ENCODE assay signal across 1 cellular context in the genomic region with DNA sequence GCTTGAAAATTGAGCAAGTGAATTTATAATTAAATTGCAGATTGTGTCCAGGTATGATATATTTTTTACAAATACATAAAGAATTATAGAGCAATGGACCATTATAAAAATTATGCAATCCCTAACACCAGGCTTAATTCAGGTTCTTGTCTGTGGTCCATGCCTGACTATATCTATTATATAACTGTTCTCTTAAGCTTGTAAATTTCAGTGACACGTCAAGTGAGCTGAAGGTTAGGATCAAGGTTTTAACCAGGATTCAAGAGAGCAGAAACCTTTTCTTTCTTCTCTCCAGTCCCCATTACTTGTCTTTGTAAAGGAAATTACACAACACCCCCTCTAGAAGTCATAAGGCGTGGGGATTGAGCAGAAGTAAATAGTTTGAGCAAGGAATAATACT.
TF ChIP-seq lines count a peak whose summit lies in the region.

No MANE protein-coding gene starts in this region.

TF ChIP-seq in GM23338, 12 proteins besides CTCF, POLR2A, EP300 and RAD21 (continued from another document):
- TF ChIP-seq, protein P1, sequence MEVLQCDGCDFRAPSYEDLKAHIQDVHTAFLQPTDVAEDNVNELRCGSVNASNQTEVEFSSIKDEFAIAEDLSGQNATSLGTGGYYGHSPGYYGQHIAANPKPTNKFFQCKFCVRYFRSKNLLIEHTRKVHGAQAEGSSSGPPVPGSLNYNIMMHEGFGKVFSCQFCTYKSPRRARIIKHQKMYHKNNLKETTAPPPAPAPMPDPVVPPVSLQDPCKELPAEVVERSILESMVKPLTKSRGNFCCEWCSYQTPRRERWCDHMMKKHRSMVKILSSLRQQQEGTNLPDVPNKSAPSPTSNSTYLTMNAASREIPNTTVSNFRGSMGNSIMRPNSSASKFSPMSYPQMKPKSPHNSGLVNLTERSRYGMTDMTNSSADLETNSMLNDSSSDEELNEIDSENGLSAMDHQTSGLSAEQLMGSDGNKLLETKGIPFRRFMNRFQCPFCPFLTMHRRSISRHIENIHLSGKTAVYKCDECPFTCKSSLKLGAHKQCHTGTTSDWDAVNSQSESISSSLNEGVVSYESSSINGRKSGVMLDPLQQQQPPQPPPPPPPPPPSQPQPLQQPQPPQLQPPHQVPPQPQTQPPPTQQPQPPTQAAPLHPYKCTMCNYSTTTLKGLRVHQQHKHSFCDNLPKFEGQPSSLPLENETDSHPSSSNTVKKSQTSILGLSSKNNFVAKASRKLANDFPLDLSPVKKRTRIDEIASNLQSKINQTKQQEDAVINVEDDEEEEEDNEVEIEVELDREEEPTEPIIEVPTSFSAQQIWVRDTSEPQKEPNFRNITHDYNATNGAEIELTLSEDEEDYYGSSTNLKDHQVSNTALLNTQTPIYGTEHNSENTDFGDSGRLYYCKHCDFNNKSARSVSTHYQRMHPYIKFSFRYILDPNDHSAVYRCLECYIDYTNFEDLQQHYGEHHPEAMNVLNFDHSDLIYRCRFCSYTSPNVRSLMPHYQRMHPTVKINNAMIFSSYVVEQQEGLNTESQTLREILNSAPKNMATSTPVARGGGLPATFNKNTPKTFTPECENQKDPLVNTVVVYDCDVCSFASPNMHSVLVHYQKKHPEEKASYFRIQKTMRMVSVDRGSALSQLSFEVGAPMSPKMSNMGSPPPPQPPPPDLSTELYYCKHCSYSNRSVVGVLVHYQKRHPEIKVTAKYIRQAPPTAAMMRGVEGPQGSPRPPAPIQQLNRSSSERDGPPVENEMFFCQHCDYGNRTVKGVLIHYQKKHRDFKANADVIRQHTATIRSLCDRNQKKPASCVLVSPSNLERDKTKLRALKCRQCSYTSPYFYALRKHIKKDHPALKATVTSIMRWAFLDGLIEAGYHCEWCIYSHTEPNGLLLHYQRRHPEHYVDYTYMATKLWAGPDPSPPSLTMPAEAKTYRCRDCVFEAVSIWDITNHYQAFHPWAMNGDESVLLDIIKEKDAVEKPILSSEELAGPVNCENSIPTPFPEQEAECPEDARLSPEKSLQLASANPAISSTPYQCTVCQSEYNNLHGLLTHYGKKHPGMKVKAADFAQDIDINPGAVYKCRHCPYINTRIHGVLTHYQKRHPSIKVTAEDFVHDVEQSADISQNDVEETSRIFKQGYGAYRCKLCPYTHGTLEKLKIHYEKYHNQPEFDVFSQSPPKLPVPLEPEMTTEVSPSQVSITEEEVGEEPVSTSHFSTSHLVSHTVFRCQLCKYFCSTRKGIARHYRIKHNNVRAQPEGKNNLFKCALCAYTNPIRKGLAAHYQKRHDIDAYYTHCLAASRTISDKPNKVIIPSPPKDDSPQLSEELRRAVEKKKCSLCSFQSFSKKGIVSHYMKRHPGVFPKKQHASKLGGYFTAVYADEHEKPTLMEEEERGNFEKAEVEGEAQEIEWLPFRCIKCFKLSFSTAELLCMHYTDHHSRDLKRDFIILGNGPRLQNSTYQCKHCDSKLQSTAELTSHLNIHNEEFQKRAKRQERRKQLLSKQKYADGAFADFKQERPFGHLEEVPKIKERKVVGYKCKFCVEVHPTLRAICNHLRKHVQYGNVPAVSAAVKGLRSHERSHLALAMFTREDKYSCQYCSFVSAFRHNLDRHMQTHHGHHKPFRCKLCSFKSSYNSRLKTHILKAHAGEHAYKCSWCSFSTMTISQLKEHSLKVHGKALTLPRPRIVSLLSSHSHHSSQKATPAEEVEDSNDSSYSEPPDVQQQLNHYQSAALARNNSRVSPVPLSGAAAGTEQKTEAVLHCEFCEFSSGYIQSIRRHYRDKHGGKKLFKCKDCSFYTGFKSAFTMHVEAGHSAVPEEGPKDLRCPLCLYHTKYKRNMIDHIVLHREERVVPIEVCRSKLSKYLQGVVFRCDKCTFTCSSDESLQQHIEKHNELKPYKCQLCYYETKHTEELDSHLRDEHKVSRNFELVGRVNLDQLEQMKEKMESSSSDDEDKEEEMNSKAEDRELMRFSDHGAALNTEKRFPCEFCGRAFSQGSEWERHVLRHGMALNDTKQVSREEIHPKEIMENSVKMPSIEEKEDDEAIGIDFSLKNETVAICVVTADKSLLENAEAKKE (CRISPR knock-in tag; IDR thresholded peaks at IDR 0.05), result no peak
- TF ChIP-seq, protein P2, sequence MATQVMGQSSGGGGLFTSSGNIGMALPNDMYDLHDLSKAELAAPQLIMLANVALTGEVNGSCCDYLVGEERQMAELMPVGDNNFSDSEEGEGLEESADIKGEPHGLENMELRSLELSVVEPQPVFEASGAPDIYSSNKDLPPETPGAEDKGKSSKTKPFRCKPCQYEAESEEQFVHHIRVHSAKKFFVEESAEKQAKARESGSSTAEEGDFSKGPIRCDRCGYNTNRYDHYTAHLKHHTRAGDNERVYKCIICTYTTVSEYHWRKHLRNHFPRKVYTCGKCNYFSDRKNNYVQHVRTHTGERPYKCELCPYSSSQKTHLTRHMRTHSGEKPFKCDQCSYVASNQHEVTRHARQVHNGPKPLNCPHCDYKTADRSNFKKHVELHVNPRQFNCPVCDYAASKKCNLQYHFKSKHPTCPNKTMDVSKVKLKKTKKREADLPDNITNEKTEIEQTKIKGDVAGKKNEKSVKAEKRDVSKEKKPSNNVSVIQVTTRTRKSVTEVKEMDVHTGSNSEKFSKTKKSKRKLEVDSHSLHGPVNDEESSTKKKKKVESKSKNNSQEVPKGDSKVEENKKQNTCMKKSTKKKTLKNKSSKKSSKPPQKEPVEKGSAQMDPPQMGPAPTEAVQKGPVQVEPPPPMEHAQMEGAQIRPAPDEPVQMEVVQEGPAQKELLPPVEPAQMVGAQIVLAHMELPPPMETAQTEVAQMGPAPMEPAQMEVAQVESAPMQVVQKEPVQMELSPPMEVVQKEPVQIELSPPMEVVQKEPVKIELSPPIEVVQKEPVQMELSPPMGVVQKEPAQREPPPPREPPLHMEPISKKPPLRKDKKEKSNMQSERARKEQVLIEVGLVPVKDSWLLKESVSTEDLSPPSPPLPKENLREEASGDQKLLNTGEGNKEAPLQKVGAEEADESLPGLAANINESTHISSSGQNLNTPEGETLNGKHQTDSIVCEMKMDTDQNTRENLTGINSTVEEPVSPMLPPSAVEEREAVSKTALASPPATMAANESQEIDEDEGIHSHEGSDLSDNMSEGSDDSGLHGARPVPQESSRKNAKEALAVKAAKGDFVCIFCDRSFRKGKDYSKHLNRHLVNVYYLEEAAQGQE (IDR thresholded peaks at IDR 0.05; ENCODE audit: unreplicated experiment), result no peak
